In genomic region chr3:72615182-72615581, GRCh38 we compare ENCODE assay signal across 25 cellular contexts.
"Had no signal": no experiment of that assay in that cellular context is flagged by ENCODE, and none has a peak within 500 bp of the region (broad histone marks: within the 10 kb centered on the region; RNA-seq: fewer than 3 reads in every experiment).

No MANE protein-coding gene starts in this region.

- H3K4me3 ChIP-seq: esophagus squamous epithelium, heart right ventricle, pancreas, right lobe of liver, smooth muscle cell, testis, tibial artery had no signal

- H3K4me1 ChIP-seq: esophagus squamous epithelium, pancreas, testis, tibial artery had no signal

- H3K4me3 Mint-ChIP-seq: effector memory CD8-positive, alpha-beta T cell; naive thymus-derived CD8-positive, alpha-beta T cell; nephron progenitor cell; type B pancreatic cell had no signal

- H3K27ac Mint-ChIP-seq: effector memory CD8-positive, alpha-beta T cell; immature natural killer cell; progenitor cell of endocrine pancreas had no signal

- H3K27me3 ChIP-seq: esophagus squamous epithelium, heart right ventricle, pancreas, right lobe of liver, testis, tibial artery had no signal

- H3K9me3 ChIP-seq: esophagus squamous epithelium, pancreas, right lobe of liver, testis had no signal

- H3K9me3 Mint-ChIP-seq: effector memory CD8-positive, alpha-beta T cell had no signal

- DNase-seq: cortex of kidney; effector memory CD8-positive, alpha-beta T cell; erythroblast; esophagus squamous epithelium; foreskin melanocyte; heart right ventricle; hypothalamus; immature natural killer cell; islet precursor cell; kidney glomerular epithelial cell; naive thymus-derived CD8-positive, alpha-beta T cell; nephron progenitor cell; pancreas; right lobe of liver; stimulated activated CD4-positive, alpha-beta T cell treated with anti-CD3 and anti-CD28 coated beads, Interleukin-12 subunit alpha, Interleukin-12 subunit beta, amount 100 ng/mL, for 4 hours; stimulated activated CD4-positive, alpha-beta T cell treated with anti-CD3 and anti-CD28 coated beads, Interleukin-1b, Interleukin-23, amount 100 ng/mL, for 48 hours; stimulated activated CD4-positive, alpha-beta T cell treated with anti-CD3 and anti-CD28 coated beads, Interleukin-4, amount 100 ng/mL, for 1 hour; stimulated activated CD8-positive, alpha-beta memory T cell treated with anti-CD3 and anti-CD28 coated beads, Interleukin-4, amount 100 ng/mL, for 48 hours; stimulated activated naive CD4-positive, alpha-beta T cell treated with Interleukin-2 at 50 U/mL for 16 hours; substantia nigra; testis; tibial artery had no signal

- H3K36me3 Mint-ChIP-seq: immature natural killer cell, type B pancreatic cell had no signal

- H3K27ac ChIP-seq: esophagus squamous epithelium, heart right ventricle, pancreas, right lobe of liver, testis, tibial artery had no signal

- ATAC-seq: effector memory CD8-positive, alpha-beta T cell; naive thymus-derived CD8-positive, alpha-beta T cell; pancreas had no signal

- H3K4me2 ChIP-seq: smooth muscle cell had no signal

- H3K27me3 Mint-ChIP-seq: effector memory CD8-positive, alpha-beta T cell; progenitor cell of endocrine pancreas; type B pancreatic cell had no signal

- H3K36me3 ChIP-seq: esophagus squamous epithelium, heart right ventricle, pancreas, right lobe of liver, tibial artery had no signal
